Comparison of ENCODE assay signal across 8 cellular contexts in genomic region chr20:62805365-62805710, GRCh38. TPM values are rescaled to one million over a fixed set of nuclear protein-coding genes. Genes with fewer than 3 reads are reported as not detected.
DNase-seq lines count a peak whose midpoint lies in the region; ATAC-seq, FAIRE-seq and TF ChIP-seq lines count a peak whose summit lies in the region.

No MANE protein-coding gene starts in this region.

- H3K36me3 ChIP-seq in DOHH2 (ENCODE audit: control insufficient read depth, low read length) (peaks cover 55% of the 10 kb centered on the region), HepG2 (replicated peaks in 1 of 2; ENCODE audit: control insufficient read depth in 1 of 2, insufficient read depth in 2 of 2, low read length in 2 of 2) (peaks cover 39 to 44% of the 10 kb centered on the region in 2 experiments), thyroid gland (peaks cover 27 to 30% of the 10 kb centered on the region in 2 donors)

- H3K9ac ChIP-seq in HepG2 (ENCODE audit: insufficient read depth, low read depth, low read length) = peak overlapping the region; percentile 88

- no peak for TF ChIP-seq RAD21 in HepG2 (CRISPR knock-in tag; IDR thresholded peaks at IDR 0.05)

- peak overlapping the region; percentile 90 for H3K4me2 ChIP-seq in DOHH2 (ENCODE audit: low read length)
- peak overlapping the region; percentile 89 for H3K4me2 ChIP-seq in HepG2 (ENCODE audit: low read depth, low read length)

- 0 out of 2 replicates have a peak, but pooled peaks cover 2% of the 10 kb centered on the region for H3F3A ChIP-seq in DOHH2 (ENCODE audit: control insufficient read depth, insufficient read depth)

- H3K9me3 ChIP-seq in DOHH2 (ENCODE audit: control insufficient read depth, insufficient read depth, low read length) (no peaks in the 10 kb centered on the region), HepG2 (ENCODE audit: low read length) (no peaks in the 10 kb centered on the region), thyroid gland (no peaks in the 10 kb centered on the region)

- POLR2A ChIA-PET in HepG2 (lab: Yijun Ruan, JAX) = interaction anchor here (1.0 to 6.6 kb wide), 9 partner anchors 10 to 182 kb away, joined by 3 to 110 read pairs (median 8); partner anchors contain the start of genes COL9A3 and MRGBP

- H3K4me1 ChIP-seq in DOHH2 (ENCODE audit: control insufficient read depth, low read length) (peaks cover 33% of the 10 kb centered on the region), HepG2 (ENCODE audit: insufficient read depth, low read length) (peaks cover 48% of the 10 kb centered on the region), thyroid gland (peaks cover 8 to 23% of the 10 kb centered on the region in 2 donors)

- FAIRE-seq in HepG2 (lab: Jason Lieb, UNC) (no peak), D721Med (lab: Jason Lieb, UNC) (no peak)

- H3K9me2 ChIP-seq in DOHH2 (replicated peaks; ENCODE audit: control insufficient read depth, low read length) = no peaks in the 10 kb centered on the region

- peak; percentile 10 for ATAC-seq in HepG2
- ATAC-seq in HG02798 (IDR thresholded peaks at IDR 0.05; ENCODE audit: poor library complexity, unreplicated experiment) = no peak

- H4K20me1 ChIP-seq in DOHH2 (ENCODE audit: control insufficient read depth, insufficient read depth, low read depth, low read length) = peaks cover 14% of the 10 kb centered on the region
- H4K20me1 ChIP-seq in HepG2 (ENCODE audit: insufficient read depth, low read length) = peaks cover 15% of the 10 kb centered on the region; the same call in 1 of the 2 replicates

- H3K27ac ChIP-seq in DOHH2 (ENCODE audit: low read depth, low read length) (no peak overlapping the region), HL-60 (replicated peaks) (peak overlapping the region; percentile 58), HepG2 (ENCODE audit: extremely low read length, insufficient read depth, low read length) (peak overlapping the region; percentile 89), thyroid gland (peak overlapping the region; percentile 19 to 91 (median 40))

- DNase-seq in HL-60 (ENCODE audit: low read depth in 1 of 2, low spot score in 1 of 2) (no peak), astrocyte of the spinal cord (ENCODE audit: low read depth, low spot score) (no peak), HepG2 (ENCODE audit: low spot score) (no peak), thyroid gland (peak in 1 of 2 donors; percentile 66), NCI-H1105 (lab: John Stamatoyannopoulos, UW) (no peak), D721Med (ENCODE audit: insufficient read length, low spot score) (no peak)

- TF ChIP-seq POLR2A in HepG2 (IDR thresholded peaks at IDR 0.05; ENCODE audit: insufficient read depth in 1 of 2, low read depth in 2 of 2, low read length in 2 of 2) = no peak
- TF ChIP-seq POLR2A in thyroid gland (IDR thresholded peaks at IDR 0.05) = peak in 1 of 2 donors; percentile 30

- TF ChIP-seq CTCF in DOHH2 (IDR thresholded peaks at IDR 0.05; ENCODE audit: low read depth, low read length, poor library complexity, severe bottlenecking) (no peak), HL-60 (IDR thresholded peaks at IDR 0.05; ENCODE audit: insufficient read depth, low read length) (no peak), astrocyte of the spinal cord (IDR thresholded peaks at IDR 0.05; ENCODE audit: low read depth, low read length) (no peak), HepG2 (CRISPR knock-in tag; IDR thresholded peaks at IDR 0.05) (no peak), thyroid gland (IDR thresholded peaks at IDR 0.05) (no peak), D721Med (IDR thresholded peaks at IDR 0.05; ENCODE audit: insufficient read depth, missing control alignments) (no peak)

- in situ Hi-C loops in astrocyte of the spinal cord (cut with HindIII; ENCODE audit: low sequenced_read_pairs) = no loop called here
- in situ Hi-C loops in HepG2 (cut with HindIII; ENCODE audit: extremely low pct_ligation_motif_present, low pct_unique_long_range_greater_than_20kb) = no loop called here

- WGBS in HepG2 (ENCODE audit: low lambda C conversion rate) = 2% methylated on average over 16 of the region's 32 CpGs
- 0% methylated on average over 3 of the region's 32 CpGs; no CpG with 5 or more reads in 1 of the 2 donors for WGBS in thyroid gland, 2 donors

- H3K4me3 ChIP-seq in DOHH2 (ENCODE audit: low read length) (peak overlapping the region; percentile 79), HL-60 (replicated peaks; ENCODE audit: insufficient read depth, low read length) (peak overlapping the region; percentile 85), astrocyte of the spinal cord (ENCODE audit: low read depth, low read length) (peak overlapping the region; percentile 70), HepG2 (replicated peaks in 1 of 3; ENCODE audit: insufficient read depth in 1 of 3, low read depth in 2 of 3, low read length in 3 of 3) (peak overlapping the region; percentile 82 to 100 (median 96)), thyroid gland (replicated peaks in 1 of 3) (peak overlapping the region; percentile 31 to 98 (median 96))

- H3K27me3 ChIP-seq in DOHH2 (ENCODE audit: control insufficient read depth, low read length) (no peaks in the 10 kb centered on the region), HL-60 (ENCODE audit: insufficient read depth, poor library complexity, severe bottlenecking) (no peaks in the 10 kb centered on the region), HepG2 (ENCODE audit: control insufficient read depth in 1 of 2, insufficient read depth in 2 of 2, low read length in 2 of 2) (no peaks in the 10 kb centered on the region), thyroid gland (no peaks in the 10 kb centered on the region)

- TF ChIP-seq EP300 in HepG2 (IDR thresholded peaks at IDR 0.05; ENCODE audit: low read depth in 2 of 2, low read length in 2 of 2) (no peak), HepG2 (CRISPR knock-in tag; IDR thresholded peaks at IDR 0.05; ENCODE audit: borderline replicate concordance) (no peak)

- CTCF ChIA-PET in HepG2 (lab: Yijun Ruan, JAX; ENCODE audit: low intra/inter-chr PET ratio, low total read pairs) = no interaction called here

- H2AFZ ChIP-seq in HepG2 (ENCODE audit: low read length) = no peak overlapping the region

- BruUV-seq in HepG2 (replicated peaks; lab: Mats Ljungman, UMichigan) = TSS peak; percentile 66

- intact Hi-C loops in HepG2 (cut with micrococcal nuclease; ENCODE audit: unreplicated experiment) (loop anchor here (5.0 kb wide), 1 partner anchor 183 kb away; no protein-coding TSS in a partner anchor), thyroid gland (cut with DNase I) (loop anchor here (5.0 kb wide), 1 partner anchor 138 kb away; no protein-coding TSS in a partner anchor)

- H3K79me2 ChIP-seq in DOHH2 (ENCODE audit: control insufficient read depth, low read length) (peaks cover 41% of the 10 kb centered on the region), HepG2 (ENCODE audit: insufficient read depth, low read length) (peaks cover 24% of the 10 kb centered on the region)

RNA-seq across cellular contexts. Expression of gene OGFR, which starts 0.7 kb away (rescaled TPM):
- total RNA-seq in HepG2 (2016; rRNA removed; fragmentation: Illumina TruSeq; extraction: Trizol) (68.3 and 81.8 TPM in 2 replicates), thyroid gland (10 to 100 TPM; 50.0 to 67.6 (median 63.7) TPM)
- 6.3 and 8.7 TPM in 2 replicates for total RNA-seq in HepG2 (2016; cell fraction: cytosol; rRNA removed; fragmentation: Illumina TruSeq; extraction: Trizol; ENCODE audit: low read depth)
- total RNA-seq in HepG2 (2016; cell fraction: insoluble cytoplasmic fraction; rRNA removed; fragmentation: Illumina TruSeq; extraction: Trizol) = 58.8 and 84.2 TPM in 2 replicates
- total RNA-seq in HepG2 (2016; cell fraction: membrane; rRNA removed; fragmentation: Illumina TruSeq; extraction: Trizol) = 20.8 and 24.4 TPM in 2 replicates
- 33.8 and 41.3 TPM in 2 replicates for total RNA-seq in HepG2 (2016; cell fraction: nucleus; rRNA removed; fragmentation: Illumina TruSeq; extraction: Trizol)
- polyA plus RNA-seq in HepG2 (2011; rRNA removed) = 47.7 and 62.2 TPM in 2 replicates
- polyA plus RNA-seq in HepG2 (2011; cell fraction: cytosol; rRNA removed) = 58.6 and 82.5 TPM in 2 replicates
- 105 and 121 TPM in 2 replicates for polyA plus RNA-seq in HepG2 (2011; cell fraction: nucleus; rRNA removed)
- polyA plus RNA-seq in HepG2 (2012) = 34.0 and 38.1 TPM in 2 replicates
- polyA plus RNA-seq in HepG2 (2016; cell fraction: cytosol; fragmentation: Illumina TruSeq; extraction: Trizol; ENCODE audit: low read depth) = 4.2 and 4.7 TPM in 2 replicates
- 68.1 and 77.5 TPM in 2 replicates for polyA plus RNA-seq in HepG2 (2016; cell fraction: insoluble cytoplasmic fraction; fragmentation: Illumina TruSeq; extraction: Trizol; ENCODE audit: low read depth)
- polyA plus RNA-seq in HepG2 (2016; cell fraction: membrane; fragmentation: Illumina TruSeq; extraction: Trizol; ENCODE audit: low read depth) = 11.5 and 14.2 TPM in 2 replicates
- polyA plus RNA-seq in HepG2 (2016; cell fraction: nucleus; fragmentation: Illumina TruSeq; extraction: Trizol; ENCODE audit: insufficient read depth, low read depth) = 103 and 104 TPM in 2 replicates
- 38.5 and 45.1 TPM in 2 replicates for polyA minus RNA-seq in HepG2 (2011; rRNA and poly(A)+ RNA removed; ENCODE audit: low replicate concordance)
- polyA minus RNA-seq in HepG2 (2011; cell fraction: cytosol; rRNA and poly(A)+ RNA removed) = 39.4 and 42.5 TPM in 2 replicates
- 15.1 and 20.0 TPM in 2 replicates for polyA minus RNA-seq in HepG2 (2011; cell fraction: nucleus; rRNA and poly(A)+ RNA removed)

RNA-seq across cellular contexts. Expression of gene MRGBP, which starts 9.1 kb away (rescaled TPM):
- total RNA-seq in HepG2 (2016; rRNA removed; fragmentation: Illumina TruSeq; extraction: Trizol) (34.8 and 35.9 TPM in 2 replicates), thyroid gland (10 to 100 TPM in 3 of 4 donors, 1 to 10 TPM in 1; 9.9 to 14.6 (median 12.4) TPM)
- total RNA-seq in HepG2 (2016; cell fraction: cytosol; rRNA removed; fragmentation: Illumina TruSeq; extraction: Trizol; ENCODE audit: low read depth) = 79.0 and 80.7 TPM in 2 replicates
- total RNA-seq in HepG2 (2016; cell fraction: insoluble cytoplasmic fraction; rRNA removed; fragmentation: Illumina TruSeq; extraction: Trizol) = 31.8 and 38.7 TPM in 2 replicates
- 96.7 and 98.0 TPM in 2 replicates for total RNA-seq in HepG2 (2016; cell fraction: membrane; rRNA removed; fragmentation: Illumina TruSeq; extraction: Trizol)
- total RNA-seq in HepG2 (2016; cell fraction: nucleus; rRNA removed; fragmentation: Illumina TruSeq; extraction: Trizol) = 17.0 and 18.5 TPM in 2 replicates
- 31.6 and 34.2 TPM in 2 replicates for polyA plus RNA-seq in HepG2 (2011; rRNA removed)
- polyA plus RNA-seq in HepG2 (2011; cell fraction: cytosol; rRNA removed) = 30.7 and 37.2 TPM in 2 replicates
- 29.7 and 36.4 TPM in 2 replicates for polyA plus RNA-seq in HepG2 (2011; cell fraction: nucleus; rRNA removed)
- polyA plus RNA-seq in HepG2 (2012) = 21.6 and 23.1 TPM in 2 replicates
- polyA plus RNA-seq in HepG2 (2016; cell fraction: cytosol; fragmentation: Illumina TruSeq; extraction: Trizol; ENCODE audit: low read depth) = 88.5 and 96.5 TPM in 2 replicates
- polyA plus RNA-seq in HepG2 (2016; cell fraction: insoluble cytoplasmic fraction; fragmentation: Illumina TruSeq; extraction: Trizol; ENCODE audit: low read depth) = 34.9 and 39.2 TPM in 2 replicates
- 88.7 and 90.6 TPM in 2 replicates for polyA plus RNA-seq in HepG2 (2016; cell fraction: membrane; fragmentation: Illumina TruSeq; extraction: Trizol; ENCODE audit: low read depth)
- polyA plus RNA-seq in HepG2 (2016; cell fraction: nucleus; fragmentation: Illumina TruSeq; extraction: Trizol; ENCODE audit: insufficient read depth, low read depth) = 40.3 and 42.7 TPM in 2 replicates
- polyA minus RNA-seq in HepG2 (2011; rRNA and poly(A)+ RNA removed; ENCODE audit: low replicate concordance) = 21.2 and 36.8 TPM in 2 replicates
- 12.7 and 13.0 TPM in 2 replicates for polyA minus RNA-seq in HepG2 (2011; cell fraction: cytosol; rRNA and poly(A)+ RNA removed)
- 10.2 and 10.9 TPM in 2 replicates for polyA minus RNA-seq in HepG2 (2011; cell fraction: nucleus; rRNA and poly(A)+ RNA removed)

RNA-seq across cellular contexts. Expression of gene COL9A3, which starts 11.5 kb away (rescaled TPM):
- 53.3 and 204 TPM in 2 replicates for total RNA-seq in HepG2 (2016; rRNA removed; fragmentation: Illumina TruSeq; extraction: Trizol)
- total RNA-seq in HepG2 (2016; cell fraction: cytosol; rRNA removed; fragmentation: Illumina TruSeq; extraction: Trizol; ENCODE audit: low read depth) = 13.9 and 15.8 TPM in 2 replicates
- 48.0 and 215 TPM in 2 replicates for total RNA-seq in HepG2 (2016; cell fraction: insoluble cytoplasmic fraction; rRNA removed; fragmentation: Illumina TruSeq; extraction: Trizol)
- 19.3 and 20.8 TPM in 2 replicates for total RNA-seq in HepG2 (2016; cell fraction: membrane; rRNA removed; fragmentation: Illumina TruSeq; extraction: Trizol)
- 216 and 254 TPM in 2 replicates for total RNA-seq in HepG2 (2016; cell fraction: nucleus; rRNA removed; fragmentation: Illumina TruSeq; extraction: Trizol)
- polyA plus RNA-seq in HepG2 (2011; rRNA removed) = 155 and 175 TPM in 2 replicates
- 84.5 and 113 TPM in 2 replicates for polyA plus RNA-seq in HepG2 (2011; cell fraction: cytosol; rRNA removed)
- polyA plus RNA-seq in HepG2 (2011; cell fraction: nucleus; rRNA removed) = 1,291 and 1,782 TPM in 2 replicates
- 79.9 and 172 TPM in 2 replicates for polyA plus RNA-seq in HepG2 (2012)
- polyA plus RNA-seq in HepG2 (2016; cell fraction: cytosol; fragmentation: Illumina TruSeq; extraction: Trizol; ENCODE audit: low read depth) = 9.2 and 9.5 TPM in 2 replicates
- polyA plus RNA-seq in HepG2 (2016; cell fraction: insoluble cytoplasmic fraction; fragmentation: Illumina TruSeq; extraction: Trizol; ENCODE audit: low read depth) = 55.1 and 66.2 TPM in 2 replicates
- polyA plus RNA-seq in HepG2 (2016; cell fraction: membrane; fragmentation: Illumina TruSeq; extraction: Trizol; ENCODE audit: low read depth) = 17.0 and 20.1 TPM in 2 replicates
- polyA plus RNA-seq in HepG2 (2016; cell fraction: nucleus; fragmentation: Illumina TruSeq; extraction: Trizol; ENCODE audit: insufficient read depth, low read depth) = 637 and 662 TPM in 2 replicates
- 5.1 and 12.2 TPM in 2 replicates for polyA minus RNA-seq in HepG2 (2011; rRNA and poly(A)+ RNA removed; ENCODE audit: low replicate concordance)
- polyA minus RNA-seq in HepG2 (2011; cell fraction: cytosol; rRNA and poly(A)+ RNA removed) = 23.0 and 25.3 TPM in 2 replicates
- 56.8 and 67.0 TPM in 2 replicates for polyA minus RNA-seq in HepG2 (2011; cell fraction: nucleus; rRNA and poly(A)+ RNA removed)
- total RNA-seq in thyroid gland = 100 to 1,000 TPM in 1 of 4 donors, 10 to 100 TPM in 2, 1 to 10 TPM in 1; 5.3 to 113 (median 62.8) TPM

RNA-seq across cellular contexts. Expression of gene TCFL5, which starts 56.3 kb away (rescaled TPM):
- total RNA-seq in HepG2 (2016; rRNA removed; fragmentation: Illumina TruSeq; extraction: Trizol) (20.0 and 21.1 TPM in 2 replicates), thyroid gland (10 to 100 TPM; 15.3 to 26.6 (median 20.6) TPM)
- total RNA-seq in HepG2 (2016; cell fraction: cytosol; rRNA removed; fragmentation: Illumina TruSeq; extraction: Trizol; ENCODE audit: low read depth) = 13.3 and 17.7 TPM in 2 replicates
- 20.4 and 21.0 TPM in 2 replicates for total RNA-seq in HepG2 (2016; cell fraction: insoluble cytoplasmic fraction; rRNA removed; fragmentation: Illumina TruSeq; extraction: Trizol)
- total RNA-seq in HepG2 (2016; cell fraction: membrane; rRNA removed; fragmentation: Illumina TruSeq; extraction: Trizol) = 28.7 and 36.7 TPM in 2 replicates
- 11.4 and 12.6 TPM in 2 replicates for total RNA-seq in HepG2 (2016; cell fraction: nucleus; rRNA removed; fragmentation: Illumina TruSeq; extraction: Trizol)
- 14.2 and 14.8 TPM in 2 replicates for polyA plus RNA-seq in HepG2 (2011; rRNA removed)
- polyA plus RNA-seq in HepG2 (2011; cell fraction: cytosol; rRNA removed) = 9.0 and 11.8 TPM in 2 replicates
- polyA plus RNA-seq in HepG2 (2011; cell fraction: nucleus; rRNA removed) = 6.4 and 8.0 TPM in 2 replicates
- 12.4 and 13.3 TPM in 2 replicates for polyA plus RNA-seq in HepG2 (2012)
- polyA plus RNA-seq in HepG2 (2016; cell fraction: cytosol; fragmentation: Illumina TruSeq; extraction: Trizol; ENCODE audit: low read depth) = 13.1 and 14.7 TPM in 2 replicates
- 19.5 and 20.9 TPM in 2 replicates for polyA plus RNA-seq in HepG2 (2016; cell fraction: insoluble cytoplasmic fraction; fragmentation: Illumina TruSeq; extraction: Trizol; ENCODE audit: low read depth)
- 25.6 and 29.7 TPM in 2 replicates for polyA plus RNA-seq in HepG2 (2016; cell fraction: membrane; fragmentation: Illumina TruSeq; extraction: Trizol; ENCODE audit: low read depth)
- polyA plus RNA-seq in HepG2 (2016; cell fraction: nucleus; fragmentation: Illumina TruSeq; extraction: Trizol; ENCODE audit: insufficient read depth, low read depth) = 21.4 and 23.1 TPM in 2 replicates
- 4.7 and 6.4 TPM in 2 replicates for polyA minus RNA-seq in HepG2 (2011; rRNA and poly(A)+ RNA removed; ENCODE audit: low replicate concordance)
- 9.9 and 10.2 TPM in 2 replicates for polyA minus RNA-seq in HepG2 (2011; cell fraction: cytosol; rRNA and poly(A)+ RNA removed)
- polyA minus RNA-seq in HepG2 (2011; cell fraction: nucleus; rRNA and poly(A)+ RNA removed) = 5.2 and 6.1 TPM in 2 replicates
